Comparison of ENCODE assay signal across 20 cellular contexts in genomic region chr9:38387751-38388150, GRCh38. TPM values are rescaled to one million over a fixed set of nuclear protein-coding genes. Genes with fewer than 3 reads are reported as not detected.
DNase-seq lines count a peak whose midpoint lies in the region; ATAC-seq, FAIRE-seq and TF ChIP-seq lines count a peak whose summit lies in the region.
"Had no signal": no experiment of that assay in that cellular context is flagged by ENCODE, and none has a peak within 500 bp of the region (broad histone marks: within the 10 kb centered on the region; RNA-seq: fewer than 3 reads in every experiment).

No MANE protein-coding gene starts in this region.

- H3K9me3 ChIP-seq in SJCRH30 (replicated peaks) = peaks cover 8% of the 10 kb centered on the region
- peaks cover 0 to 9% (median 0%) of the 10 kb centered on the region in 3 donors for H3K9me3 ChIP-seq in gastroesophageal sphincter
- no peaks in the 10 kb centered on the region for H3K9me3 ChIP-seq in neural progenitor cell (ENCODE audit: low read depth)
- no peaks in the 10 kb centered on the region for H3K9me3 ChIP-seq in tibial artery
- H3K9me3 ChIP-seq in mucosa of descending colon = no peaks in the 10 kb centered on the region

- ATAC-seq in gastroesophageal sphincter (no peak), HG02973 (IDR thresholded peaks at IDR 0.05; ENCODE audit: unreplicated experiment) (no peak), mucosa of descending colon (no peak)
- ATAC-seq: GM12878 had no signal

- H3K9ac ChIP-seq in neural progenitor cell = no peak overlapping the region
- H3K9ac ChIP-seq: KMS-11 had no signal

- H3K36me3 ChIP-seq in SJCRH30 (no peaks in the 10 kb centered on the region), gastroesophageal sphincter (no peaks in the 10 kb centered on the region), neural progenitor cell (no peaks in the 10 kb centered on the region), tibial artery (no peaks in the 10 kb centered on the region), mucosa of descending colon (ENCODE audit: low read depth) (no peaks in the 10 kb centered on the region)

- peaks cover 70% of the 10 kb centered on the region for H3K4me1 ChIP-seq in SJCRH30
- peaks cover 2 to 71% (median 8%) of the 10 kb centered on the region in 3 donors for H3K4me1 ChIP-seq in gastroesophageal sphincter
- H3K4me1 ChIP-seq in neural progenitor cell = peaks cover 5% of the 10 kb centered on the region
- peaks cover 0 to 92% (median 57%) of the 10 kb centered on the region in 4 donors for H3K4me1 ChIP-seq in tibial artery
- peaks cover 8% of the 10 kb centered on the region for H3K4me1 ChIP-seq in mucosa of descending colon (ENCODE audit: low read depth)

- FAIRE-seq in H54 (lab: Jason Lieb, UNC) = no peak
- FAIRE-seq: GM12878, GM18507 had no signal

- H3K4me3 ChIP-seq in SJCRH30 (no peak overlapping the region), gastroesophageal sphincter (no peak overlapping the region), neural progenitor cell (no peak overlapping the region), tibial artery (no peak overlapping the region), mucosa of descending colon (no peak overlapping the region)
- H3K4me3 ChIP-seq: GM12878 had no signal

- peak overlapping the region; percentile 23 for H3K4me3 Mint-ChIP-seq in neural progenitor cell
- H3K4me3 Mint-ChIP-seq: CD4-positive, CD25-positive, alpha-beta regulatory T cell had no signal

- peaks cover 13% of the 10 kb centered on the region for H3K9me3 Mint-ChIP-seq in neural progenitor cell

- intact Hi-C loops in tibial artery (cut with DNase I; ENCODE audit: low total_unique reads) (no loop called here), mucosa of descending colon (cut with DNase I, micrococcal nuclease) (no loop called here)

- no peak overlapping the region for H3K4me2 ChIP-seq in neural progenitor cell
- H3K4me2 ChIP-seq: KMS-11 had no signal

- H3K4me1 Mint-ChIP-seq in neural progenitor cell = peaks cover 17% of the 10 kb centered on the region

- no peak for DNase-seq in SJCRH30
- no peak for DNase-seq in neural progenitor cell (ENCODE audit: low spot score)
- peak in 1 of 2 donors; percentile 45 for DNase-seq in tibial artery
- DNase-seq in H54 (ENCODE audit: insufficient read length, low spot score) = no peak
- no peak for DNase-seq in mucosa of descending colon
- no peak for DNase-seq in activated CD4-positive, alpha-beta T cell treated with anti-CD3 and anti-CD28 coated beads for 48 hours
- DNase-seq: Calu3; CD4-positive, CD25-positive, alpha-beta regulatory T cell; DMS79; NCI-H1092 treated with DMSO at 0.1 percent for 48 hours; NCI-H187; NCI-H446; NCI-H748 treated with DMSO at 0.1 percent for 48 hours had no signal

- no peaks in the 10 kb centered on the region for H3K36me3 Mint-ChIP-seq in neural progenitor cell
- H3K36me3 Mint-ChIP-seq: CD4-positive, CD25-positive, alpha-beta regulatory T cell had no signal

- H3K27ac ChIP-seq in SJCRH30 (peak overlapping the region; percentile 93), gastroesophageal sphincter (peak overlapping the region; percentile 73 to 93 (median 88)), neural progenitor cell (no peak overlapping the region), tibial artery (peak overlapping the region; percentile 91 to 97)
- H3K27ac ChIP-seq: KMS-11 had no signal

- H2AFZ ChIP-seq in neural progenitor cell (replicated peaks) = no peak overlapping the region

- 92 to 93% methylated on average over 2 to 3 of the region's 4 CpGs for WGBS in gastroesophageal sphincter (ENCODE audit: low coverage in 1 of 2), 2 donors

- no peak for TF ChIP-seq CTCF in gastroesophageal sphincter (IDR thresholded peaks at IDR 0.05)
- no peak for TF ChIP-seq CTCF in neural progenitor cell (IDR thresholded peaks at IDR 0.05)
- TF ChIP-seq CTCF in tibial artery (IDR thresholded peaks at IDR 0.05) = no peak
- TF ChIP-seq CTCF in mucosa of descending colon (IDR thresholded peaks at IDR 0.05) = no peak

- H3K27ac Mint-ChIP-seq in neural progenitor cell = no peak overlapping the region
- H3K27ac Mint-ChIP-seq: CD4-positive, CD25-positive, alpha-beta regulatory T cell had no signal

- H3K79me2 ChIP-seq in neural progenitor cell (ENCODE audit: low read depth) = peaks cover 2% of the 10 kb centered on the region

- no peaks in the 10 kb centered on the region for H4K20me1 ChIP-seq in neural progenitor cell (ENCODE audit: low read depth)

- TF ChIP-seq EP300 in gastroesophageal sphincter (IDR thresholded peaks at IDR 0.05) = no peak

- peaks cover 16% of the 10 kb centered on the region for H3K27me3 Mint-ChIP-seq in neural progenitor cell (ENCODE audit: insufficient read depth, low read depth)

- H3K27me3 ChIP-seq in SJCRH30 = no peaks in the 10 kb centered on the region
- no peaks in the 10 kb centered on the region for H3K27me3 ChIP-seq in gastroesophageal sphincter
- peaks cover 12% of the 10 kb centered on the region for H3K27me3 ChIP-seq in neural progenitor cell
- H3K27me3 ChIP-seq in tibial artery = no peaks in the 10 kb centered on the region

- no peak for TF ChIP-seq POLR2A in gastroesophageal sphincter (IDR thresholded peaks at IDR 0.05)
- no peak for TF ChIP-seq POLR2A in H54 (IDR thresholded peaks at IDR 0.05; ENCODE audit: low read depth, low read length)

- no peaks in the 10 kb centered on the region for H3F3A ChIP-seq in neural progenitor cell (ENCODE audit: low read depth)

RNA-seq across cellular contexts. Expression of gene ALDH1B1, which starts 4.8 kb away (rescaled TPM):
- 80.3 and 80.8 TPM in 2 replicates for total RNA-seq in SJCRH30 (2014; rRNA removed; shearing (Covaris generic))
- 100 to 1,000 TPM; 130 to 432 (median 156) TPM for total RNA-seq in gastroesophageal sphincter
- total RNA-seq in neural progenitor cell (ENCODE audit: low replicate concordance) = 32.9 and 44.0 TPM in 2 replicates
- 10 to 100 TPM; 39.5 to 58.1 (median 52.5) TPM for total RNA-seq in mucosa of descending colon

RNA-seq across cellular contexts. Expression of gene IGFBPL1, which starts 36.5 kb away (rescaled TPM):
- total RNA-seq in SJCRH30 (2014; rRNA removed; shearing (Covaris generic)) = 42.3 and 44.1 TPM in 2 replicates
- 1 to 10 TPM; 1.6 to 3.2 (median 2.5) TPM for total RNA-seq in gastroesophageal sphincter
- total RNA-seq in neural progenitor cell (ENCODE audit: low replicate concordance) = 26.6 and 43.2 TPM in 2 replicates
- total RNA-seq in mucosa of descending colon = under 1 TPM in 2 of 3 donors, not detected in 1; 0.38 to 0.63 TPM
- total RNA-seq: CD4-positive, CD25-positive, alpha-beta regulatory T cell; G401; GM12878; MCF 10A had no signal
